Comparison of ENCODE assay signal across 8 cellular contexts in genomic region chr13:51451467-51452390, GRCh38. TPM values are rescaled to one million over a fixed set of nuclear protein-coding genes. Genes with fewer than 3 reads are reported as not detected.
DNase-seq lines count a peak whose midpoint lies in the region; ATAC-seq and TF ChIP-seq lines count a peak whose summit lies in the region.

No MANE protein-coding gene starts in this region.

- DNase-seq in 8988T (peak; percentile 30), NCI-H345 treated with DMSO at 0.1 percent for 48 hours (lab: John Stamatoyannopoulos, UW; ENCODE audit: unreplicated experiment) (peak; percentile 8), choroid plexus epithelial cell (ENCODE audit: low read depth) (peak; percentile 80), left colon (peak; percentile 82 to 90)
- peak; percentile 87 for DNase-seq in activated CD4-positive, alpha-beta T cell treated with anti-CD3 and anti-CD28 coated beads for 36 hours
- DNase-seq in stimulated activated CD4-positive, alpha-beta T cell treated with anti-CD3 and anti-CD28 coated beads, Interleukin-1b, Interleukin-23, amount 100 ng/mL, for 4 hours (ENCODE audit: low read depth in 2 of 2), result peak; percentile 61 to 66

- peaks cover 51% of the 10 kb centered on the region for H3K36me3 Mint-ChIP-seq in activated CD4-positive, alpha-beta T cell treated with anti-CD3 and anti-CD28 coated beads for 36 hours (ENCODE audit: low read depth)

- ATAC-seq in GM18520 (IDR thresholded peaks at IDR 0.05; ENCODE audit: unreplicated experiment) (peak; percentile 5), HG03066 (IDR thresholded peaks at IDR 0.05; ENCODE audit: low read depth, unreplicated experiment) (peak; percentile 30), left colon (peak; percentile 38)
- peak; percentile 16 for ATAC-seq in activated CD4-positive, alpha-beta T cell treated with anti-CD3 and anti-CD28 coated beads for 36 hours

- POLR2A ChIA-PET in activated CD4-positive, alpha-beta T cell treated with anti-CD3 and anti-CD28 coated beads for 36 hours (lab: Charles Lee), result interaction anchor here (0.7 to 3.9 kb wide), 5 partner anchors 17 to 370 kb away, joined by 3 to 46 read pairs (median 4); no protein-coding TSS in a partner anchor

- peak overlapping the region; percentile 97 for H3K27ac Mint-ChIP-seq in activated CD4-positive, alpha-beta T cell treated with anti-CD3 and anti-CD28 coated beads for 36 hours

- H3K9me3 Mint-ChIP-seq in activated CD4-positive, alpha-beta T cell treated with anti-CD3 and anti-CD28 coated beads for 36 hours (ENCODE audit: low read depth), result peaks cover 2% of the 10 kb centered on the region

- peaks cover 34% of the 10 kb centered on the region for H3K4me1 Mint-ChIP-seq in activated CD4-positive, alpha-beta T cell treated with anti-CD3 and anti-CD28 coated beads for 36 hours

- peak overlapping the region; percentile 84 for H3K4me3 Mint-ChIP-seq in activated CD4-positive, alpha-beta T cell treated with anti-CD3 and anti-CD28 coated beads for 36 hours

- no peaks in the 10 kb centered on the region for H3K27me3 Mint-ChIP-seq in activated CD4-positive, alpha-beta T cell treated with anti-CD3 and anti-CD28 coated beads for 36 hours

- CTCF ChIA-PET in activated CD4-positive, alpha-beta T cell treated with anti-CD3 and anti-CD28 coated beads for 36 hours (lab: Charles Lee), result interaction anchor here (1.4 kb wide), 1 partner anchor 345 kb away, joined by 5 read pairs; no protein-coding TSS in a partner anchor

- H3K4me3 ChIP-seq in choroid plexus epithelial cell (ENCODE audit: low read depth, low read length), result peak overlapping the region; percentile 87

- intact Hi-C loops in activated CD4-positive, alpha-beta T cell treated with anti-CD3 and anti-CD28 coated beads for 36 hours (cut with DNase I, micrococcal nuclease), result loop anchor here (2.0 to 10.0 kb wide), 12 partner anchors 17 to 1759 kb away; partner anchors contain the start of genes ALG11 (in 1 of the 2), EBPL (in 1 of the 2), KPNA3 (in 1 of the 2) and NEK5 (in 1 of the 2)
- intact Hi-C loops in left colon (cut with DNase I, micrococcal nuclease), result loop anchor here in 1 of 2 donors (10.0 kb wide), 1 partner anchor 363 kb away; no protein-coding TSS in a partner anchor

- TF ChIP-seq CTCF in choroid plexus epithelial cell (conservative IDR thresholded peaks at IDR 0.05; ENCODE audit: low read depth, low read length), result no peak

RNA-seq across cellular contexts. Expression of gene INTS6, which starts 1.1 kb away (rescaled TPM):
- 10 to 100 TPM; 47.9 to 50.3 TPM for total RNA-seq in activated CD4-positive, alpha-beta T cell treated with anti-CD3 and anti-CD28 coated beads for 36 hours
- total RNA-seq in left colon, result 10 to 100 TPM; 32.1 to 35.4 TPM

Comparison
In these comparisons a context has a peak if more than half of its experiments do, and no peak if none do; other contexts are left out.
1. Peak in every context shown above with its lines: DNase-seq, ATAC-seq and H3K4me3 ChIP-seq.
2. DNase-seq: peak in every context shown above with its lines; median percentile 87 in activated CD4-positive, alpha-beta T cell treated with anti-CD3 and anti-CD28 coated beads for 36 hours; 86 in left colon; 80 in choroid plexus epithelial cell; 64 in stimulated activated CD4-positive, alpha-beta T cell treated with anti-CD3 and anti-CD28 coated beads, Interleukin-1b, Interleukin-23, amount 100 ng/mL, for 4 hours; 30 in 8988T; 8 in NCI-H345 treated with DMSO at 0.1 percent for 48 hours.